7 cellular contexts compared by ENCODE assay signal in the genomic region with DNA sequence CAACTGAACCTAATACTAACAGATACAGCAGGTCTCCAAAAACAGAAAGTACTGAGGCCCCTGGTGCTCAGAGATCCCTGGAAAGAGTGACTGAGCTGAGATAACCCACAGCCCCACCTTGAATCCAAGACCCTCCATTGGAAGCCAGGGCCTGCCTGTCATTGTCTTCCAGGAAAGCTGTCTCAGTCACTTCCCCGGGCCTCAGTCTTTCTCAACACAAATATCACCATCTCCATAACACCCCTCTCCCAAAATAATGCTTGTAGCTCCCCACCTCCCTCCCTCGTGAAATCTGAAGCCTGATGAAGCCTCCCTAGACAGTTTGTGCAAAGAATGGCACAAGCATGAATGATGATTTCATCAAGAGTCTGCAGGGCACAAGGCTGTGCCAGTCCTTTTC.
"Had no signal": no experiment of that assay in that cellular context is flagged by ENCODE, and none has a peak within 500 bp of the region (broad histone marks: within the 10 kb centered on the region; RNA-seq: fewer than 3 reads in every experiment).

No MANE protein-coding gene starts in this region.

- H3K4me3 ChIP-seq: GM23338 had no signal

- H2AFZ ChIP-seq: GM23338 had no signal

- ATAC-seq: GM23338, HepG2 had no signal

- DNase-seq: H9, HCEC 1CT had no signal

- FAIRE-seq: H1, H54, HepG2 had no signal

- H3K27ac ChIP-seq: HL-60 had no signal

- H3K4me2 ChIP-seq: GM23338 had no signal
